ENCODE assay signal across 24 cellular contexts in genomic region chr9:70987986-70988385, GRCh38.
DNase-seq lines count a peak whose midpoint lies in the region; ATAC-seq and TF ChIP-seq lines count a peak whose summit lies in the region.
"Had no signal": no experiment of that assay in that cellular context is flagged by ENCODE, and none has a peak within 500 bp of the region (broad histone marks: within the 10 kb centered on the region; RNA-seq: fewer than 3 reads in every experiment).

No MANE protein-coding gene starts in this region.

- no peak overlapping the region for H3K9ac ChIP-seq in fibroblast of lung (ENCODE audit: insufficient read depth, low read length)

- no peak overlapping the region for H3K27ac ChIP-seq in fibroblast of lung (ENCODE audit: insufficient read depth, low read length)
- H3K27ac ChIP-seq in osteoblast (ENCODE audit: low read depth, low read length): peak overlapping the region; percentile 69
- H3K27ac ChIP-seq in right atrium auricular region: no peak overlapping the region
- H3K27ac ChIP-seq in Peyer's patch: no peak overlapping the region
- H3K27ac ChIP-seq: breast epithelium, HL-60, tibial artery had no signal

- H4K20me1 ChIP-seq in fibroblast of lung (ENCODE audit: control insufficient read depth, extremely low read depth, insufficient read depth, low read length) (no peaks in the 10 kb centered on the region), osteoblast (ENCODE audit: insufficient read depth, low read length) (no peaks in the 10 kb centered on the region)

- H3K36me3 ChIP-seq in fibroblast of lung (ENCODE audit: control insufficient read depth, insufficient read depth, low read length): no peaks in the 10 kb centered on the region
- no peaks in the 10 kb centered on the region for H3K36me3 ChIP-seq in osteoblast (ENCODE audit: insufficient read depth, low read length)
- no peaks in the 10 kb centered on the region for H3K36me3 ChIP-seq in right atrium auricular region
- no peaks in the 10 kb centered on the region for H3K36me3 ChIP-seq in Peyer's patch
- H3K36me3 ChIP-seq: breast epithelium, tibial artery had no signal

- TF ChIP-seq CTCF in fibroblast of lung (conservative IDR thresholded peaks at IDR 0.05 in 1 of 2, IDR thresholded peaks at IDR 0.05 in 1 of 2; ENCODE audit: low read depth in 1 of 2, low read length in 2 of 2) (no peak), osteoblast (IDR thresholded peaks at IDR 0.05; ENCODE audit: extremely low read depth, low read depth, low read length) (no peak), right atrium auricular region (IDR thresholded peaks at IDR 0.05) (no peak), Peyer's patch (IDR thresholded peaks at IDR 0.05) (no peak)

- no peak overlapping the region for H3K4me2 ChIP-seq in fibroblast of lung (ENCODE audit: extremely low read depth, insufficient read depth, low read length)
- H3K4me2 ChIP-seq in osteoblast (ENCODE audit: insufficient read depth, low read length): peak overlapping the region; percentile 36

- H3K79me2 ChIP-seq in fibroblast of lung (ENCODE audit: control insufficient read depth, insufficient read depth, low read length): no peaks in the 10 kb centered on the region
- H3K79me2 ChIP-seq in osteoblast (ENCODE audit: insufficient read depth, low read length): no peaks in the 10 kb centered on the region

- DNase-seq in AG20443 (ENCODE audit: low spot score) (peak; percentile 60), LHCN-M2 (ENCODE audit: low read depth) (peak; percentile 59), fibroblast of lung (ENCODE audit: low read depth in 2 of 2) (peak; percentile 68 to 72), osteoblast (ENCODE audit: insufficient read length, low spot score, missing footprints) (peak; percentile 23), right atrium auricular region (ENCODE audit: low spot score) (no peak), Peyer's patch (no peak)
- DNase-seq: activated CD8-positive, alpha-beta memory T cell treated with anti-CD3 and anti-CD28 coated beads for 24 hours; activated T-cell treated with anti-CD3 and anti-CD28 coated beads, Interleukin-2, amount 50 U/mL, for 72 hours; COR-L47; DND-41; MM.1S; NCI-H1436; NCI-H748 treated with DMSO at 0.1 percent for 48 hours; OCI-M1; Right ventricle myocardium superior; stimulated activated CD4-positive, alpha-beta T cell treated with anti-CD3 and anti-CD28 coated beads, Interleukin-2, amount 100 ng/mL, for 48 hours; stimulated activated naive CD4-positive, alpha-beta T cell treated with Interleukin-2 at 50 U/mL for 16 hours; SW 1271; tibial artery had no signal

- H3K9me3 ChIP-seq in fibroblast of lung (ENCODE audit: control insufficient read depth, insufficient read depth, low read depth, low read length) (no peaks in the 10 kb centered on the region), osteoblast (ENCODE audit: low read depth, low read length) (no peaks in the 10 kb centered on the region), right atrium auricular region (no peaks in the 10 kb centered on the region), Peyer's patch (no peaks in the 10 kb centered on the region)
- H3K9me3 ChIP-seq: tibial artery had no signal

- H2AFZ ChIP-seq in fibroblast of lung (ENCODE audit: low read length) (no peak overlapping the region), osteoblast (ENCODE audit: low read length) (no peak overlapping the region)

- H3K4me1 ChIP-seq in fibroblast of lung (ENCODE audit: control insufficient read depth, extremely low read depth, insufficient read depth, low read length) (no peaks in the 10 kb centered on the region), osteoblast (ENCODE audit: insufficient read depth, low read length) (peaks cover 13% of the 10 kb centered on the region), right atrium auricular region (no peaks in the 10 kb centered on the region), Peyer's patch (no peaks in the 10 kb centered on the region)
- H3K4me1 ChIP-seq: breast epithelium, tibial artery had no signal

- TF ChIP-seq POLR2A in Peyer's patch (IDR thresholded peaks at IDR 0.05): no peak

- H3K4me3 ChIP-seq in fibroblast of lung (replicated peaks in 1 of 4; ENCODE audit: control extremely low read depth in 1 of 4, insufficient read depth in 1 of 4, low read depth in 3 of 4, low read length in 4 of 4) (no peak overlapping the region), osteoblast (ENCODE audit: insufficient read depth, low read length) (no peak overlapping the region), right atrium auricular region (no peak overlapping the region), Peyer's patch (no peak overlapping the region)
- H3K4me3 ChIP-seq: breast epithelium, tibial artery had no signal

- no peak for ATAC-seq in GM19452 (IDR thresholded peaks at IDR 0.05; ENCODE audit: unreplicated experiment)
- no peak for ATAC-seq in GM21360 (IDR thresholded peaks at IDR 0.05; ENCODE audit: unreplicated experiment)
- ATAC-seq: activated T-cell treated with anti-CD3 and anti-CD28 coated beads, Interleukin-2, amount 50 U/mL, for 72 hours; natural killer cell treated with Interleukin-12 subunit alpha and Interleukin-12 subunit beta and Interleukin-15 and Interleukin-18, amount 100 ng/mL, for 72 hours had no signal

- H3K27me3 ChIP-seq in fibroblast of lung (ENCODE audit: control insufficient read depth, insufficient read depth, low read length): no peaks in the 10 kb centered on the region
- H3K27me3 ChIP-seq in osteoblast (ENCODE audit: insufficient read depth, low read length): no peaks in the 10 kb centered on the region
- H3K27me3 ChIP-seq in right atrium auricular region: no peaks in the 10 kb centered on the region
- no peaks in the 10 kb centered on the region for H3K27me3 ChIP-seq in Peyer's patch
- H3K27me3 ChIP-seq: breast epithelium, tibial artery had no signal

Comparison
In these comparisons a context has a peak if more than half of its experiments do, and no peak if none do; other contexts are left out.
1. DNase-seq: peak in AG20443 (single experiment), LHCN-M2 (single experiment), fibroblast of lung (2 of 2) and osteoblast (single experiment); none in right atrium auricular region (single experiment) and Peyer's patch (0 of 3).